8 cellular contexts compared by ENCODE assay signal in the genomic region with DNA sequence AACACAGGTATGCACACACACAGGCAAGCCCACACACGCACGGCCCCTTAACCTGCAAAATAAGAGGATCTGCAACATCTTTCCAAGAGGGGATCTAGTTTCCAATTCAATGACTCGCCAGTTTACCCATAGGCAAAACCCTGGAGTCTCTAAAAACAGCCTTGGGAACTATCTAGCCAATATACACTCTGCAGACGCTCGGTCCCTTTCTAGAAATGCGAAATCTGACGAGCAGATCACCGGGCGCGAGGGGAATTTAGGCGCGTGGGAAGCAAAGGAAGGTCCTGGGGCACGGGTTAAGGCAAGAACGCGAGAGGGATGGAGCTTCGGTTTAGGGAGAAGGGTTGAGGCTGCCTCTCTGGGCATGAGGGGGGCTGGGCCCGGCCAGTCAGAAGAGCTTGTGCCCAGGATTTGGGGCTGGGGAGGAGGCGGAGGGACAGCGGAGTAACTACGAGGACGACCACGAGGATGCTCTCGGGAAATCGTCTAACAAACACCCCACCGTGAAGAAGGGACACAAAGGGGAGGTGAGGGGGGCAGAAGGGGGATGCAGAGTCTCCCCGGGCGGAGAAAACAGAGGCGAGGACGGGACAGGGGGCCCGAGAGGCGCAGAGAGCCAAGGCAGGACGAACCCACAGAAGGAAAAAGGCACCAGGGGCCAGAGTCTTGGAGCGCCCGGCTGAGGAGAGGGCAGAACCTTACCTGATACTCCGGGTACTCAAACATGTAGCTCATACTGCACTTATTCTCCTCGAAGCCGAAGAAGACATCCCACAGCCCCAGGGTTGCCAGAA. TPM values are rescaled to one million over a fixed set of nuclear protein-coding genes. Genes with fewer than 3 reads are reported as not detected.
A peak's percentile ranks its signal among the peaks of the same experiment; 100 is the strongest.
DNase-seq lines count a peak whose midpoint lies in the region; ATAC-seq lines count a peak whose summit lies in the region.

No MANE protein-coding gene starts in this region.

- H3K27me3 ChIP-seq in CD8-positive, alpha-beta memory T cell (ENCODE audit: insufficient read depth, low read length, poor library complexity, severe bottlenecking) = no peaks in the 10 kb centered on the region
- peaks cover 4% of the 10 kb centered on the region for H3K27me3 ChIP-seq in NT2/D1 (ENCODE audit: insufficient read depth, insufficient read length)

- peaks cover 9% of the 10 kb centered on the region for H3K4me1 ChIP-seq in CD8-positive, alpha-beta memory T cell (ENCODE audit: insufficient read depth, low read length)
- H3K4me1 ChIP-seq in NT2/D1 (ENCODE audit: insufficient read depth, insufficient read length) = no peaks in the 10 kb centered on the region

- CTCF ChIA-PET in CD8-positive, alpha-beta memory T cell (lab: Charles Lee) = no interaction called here

- H3K4me3 Mint-ChIP-seq in CD8-positive, alpha-beta memory T cell = peak overlapping the region; percentile 90 to 98 (median 96)
- H3K4me3 Mint-ChIP-seq in activated naive CD8-positive, alpha-beta T cell treated with anti-CD3 and anti-CD28 coated beads, Interleukin-2, amount 50 U/mL, for 24 hours = peak overlapping the region; percentile 99

- H3K27ac ChIP-seq in CD8-positive, alpha-beta memory T cell (ENCODE audit: low read depth, low read length) = peak overlapping the region; percentile 49

- DNase-seq in CD8-positive, alpha-beta memory T cell = peak in 3 of 5 donors; percentile 1 to 27 (median 4)
- DNase-seq in NT2/D1 (ENCODE audit: low read depth, low spot score) (no peak), left cardiac atrium (peak; percentile 45), pons (ENCODE audit: low spot score) (peak; percentile 57), GDM1 (lab: John Stamatoyannopoulos, UW) (no peak)
- DNase-seq in activated naive CD8-positive, alpha-beta T cell treated with anti-CD3 and anti-CD28 coated beads, Interleukin-2, amount 50 U/mL, for 24 hours = peak; percentile 47

- H3K9ac ChIP-seq in NT2/D1 (ENCODE audit: insufficient read length, low read depth) = peak overlapping the region; percentile 93

- peak overlapping the region; percentile 80 for H3K4me3 ChIP-seq in CD8-positive, alpha-beta memory T cell (ENCODE audit: low read length)
- H3K4me3 ChIP-seq in NT2/D1 (ENCODE audit: insufficient read length, low read depth) = peak overlapping the region; percentile 98

- POLR2A ChIA-PET in CD8-positive, alpha-beta memory T cell (lab: Charles Lee) = interaction anchor here (0.6 to 1.0 kb wide), 2 partner anchors 10 to 23 kb away, joined by 3 read pairs; no protein-coding TSS in a partner anchor

- no peaks in the 10 kb centered on the region for H3K9me3 ChIP-seq in CD8-positive, alpha-beta memory T cell (ENCODE audit: low read length)
- no peaks in the 10 kb centered on the region for H3K9me3 ChIP-seq in NT2/D1 (ENCODE audit: insufficient read depth, low read length)

- H3K27me3 Mint-ChIP-seq in CD8-positive, alpha-beta memory T cell = no peaks in the 10 kb centered on the region
- peaks cover 2% of the 10 kb centered on the region for H3K27me3 Mint-ChIP-seq in activated naive CD8-positive, alpha-beta T cell treated with anti-CD3 and anti-CD28 coated beads, Interleukin-2, amount 50 U/mL, for 24 hours

- peaks cover 0 to 17% (median 0%) of the 10 kb centered on the region in 3 donors for H3K36me3 Mint-ChIP-seq in CD8-positive, alpha-beta memory T cell
- H3K36me3 Mint-ChIP-seq in activated naive CD8-positive, alpha-beta T cell treated with anti-CD3 and anti-CD28 coated beads, Interleukin-2, amount 50 U/mL, for 24 hours (ENCODE audit: low read depth) = peaks cover 3% of the 10 kb centered on the region

- ATAC-seq in GM19328 (IDR thresholded peaks at IDR 0.05; ENCODE audit: unreplicated experiment) (peak; percentile 31), HG03378 (IDR thresholded peaks at IDR 0.05; ENCODE audit: unreplicated experiment) (peak; percentile 32), left cardiac atrium (peak; percentile 43 to 57)
- peak; percentile 37 for ATAC-seq in activated naive CD8-positive, alpha-beta T cell treated with anti-CD3 and anti-CD28 coated beads, Interleukin-2, amount 50 U/mL, for 24 hours

- H3K9me3 Mint-ChIP-seq in CD8-positive, alpha-beta memory T cell = no peaks in the 10 kb centered on the region
- H3K9me3 Mint-ChIP-seq in activated naive CD8-positive, alpha-beta T cell treated with anti-CD3 and anti-CD28 coated beads, Interleukin-2, amount 50 U/mL, for 24 hours = no peaks in the 10 kb centered on the region

- peak overlapping the region; percentile 84 to 99 (median 92) for H3K27ac Mint-ChIP-seq in CD8-positive, alpha-beta memory T cell
- peak overlapping the region; percentile 97 for H3K27ac Mint-ChIP-seq in activated naive CD8-positive, alpha-beta T cell treated with anti-CD3 and anti-CD28 coated beads, Interleukin-2, amount 50 U/mL, for 24 hours

- intact Hi-C loops in left cardiac atrium (cut with DNase I) = loop anchor here in 1 of 2 donors (2.0 kb wide), 1 partner anchor 63 kb away; no protein-coding TSS in a partner anchor

- H3K36me3 ChIP-seq in CD8-positive, alpha-beta memory T cell (ENCODE audit: insufficient read depth, low read length) = no peaks in the 10 kb centered on the region
- H3K36me3 ChIP-seq in NT2/D1 (ENCODE audit: insufficient read depth, insufficient read length, low read length) = no peaks in the 10 kb centered on the region

- H3K4me1 Mint-ChIP-seq in CD8-positive, alpha-beta memory T cell = peaks cover 23 to 43% (median 31%) of the 10 kb centered on the region in 3 donors
- H3K4me1 Mint-ChIP-seq in activated naive CD8-positive, alpha-beta T cell treated with anti-CD3 and anti-CD28 coated beads, Interleukin-2, amount 50 U/mL, for 24 hours = peaks cover 39% of the 10 kb centered on the region

RNA-seq across cellular contexts. Expression of a gene that starts 0.5 kb away (rescaled TPM):
- total RNA-seq in CD8-positive, alpha-beta memory T cell = 1 to 10 TPM; 7.1 to 8.7 TPM
- polyA plus RNA-seq in CD8-positive, alpha-beta memory T cell = 1.5 TPM
- 1 to 10 TPM; 7.9 to 9.0 TPM for total RNA-seq in left cardiac atrium

Comparison
In these comparisons a context has a peak if more than half of its experiments do, and no peak if none do; other contexts are left out.
1. DNase-seq: peak in CD8-positive, alpha-beta memory T cell (3 of 5), activated naive CD8-positive, alpha-beta T cell treated with anti-CD3 and anti-CD28 coated beads, Interleukin-2, amount 50 U/mL, for 24 hours (single experiment), left cardiac atrium (single experiment) and pons (single experiment); none in NT2/D1 (single experiment) and GDM1 (single experiment).
2. Peak in every context shown above with its lines, with median percentiles within 50 percentile points of each other: ATAC-seq.